ENCODE assay signal across 9 cellular contexts in the genomic region with DNA sequence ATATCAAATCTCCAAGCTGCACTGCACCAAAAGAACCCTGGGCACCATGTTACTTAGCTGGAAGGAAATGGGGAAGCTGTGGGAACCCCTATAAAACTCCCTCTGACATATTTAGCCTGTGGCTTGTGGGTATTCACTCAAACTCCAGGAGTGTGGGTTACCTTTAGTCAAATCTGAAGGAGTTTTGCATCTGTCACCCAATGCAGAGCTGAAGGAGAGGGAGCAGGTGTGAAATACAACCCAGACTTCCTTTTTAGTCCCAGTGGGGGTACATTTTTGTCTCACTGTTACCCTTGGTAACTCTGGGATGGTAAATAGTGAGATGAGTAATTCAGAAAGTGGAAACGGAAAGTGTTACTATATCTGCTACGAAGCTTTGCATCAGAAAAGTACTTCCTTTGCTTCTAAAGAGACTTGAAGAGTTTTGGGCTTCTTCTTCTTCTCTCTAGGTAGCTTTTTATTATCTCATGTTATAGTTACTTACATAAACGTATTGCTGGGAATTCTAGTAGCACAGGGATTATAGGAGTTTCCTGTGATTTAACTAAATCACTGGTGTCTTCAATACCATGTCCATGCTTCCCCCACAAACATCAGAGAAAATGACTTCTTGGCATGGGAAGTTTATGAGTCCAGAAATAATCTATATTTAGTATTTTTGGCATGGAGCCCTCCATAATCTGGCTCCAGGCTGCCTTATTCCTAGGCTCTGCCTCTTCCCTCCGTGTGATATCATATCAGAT.
A peak's percentile ranks its signal among the peaks of the same experiment; 100 is the strongest.
DNase-seq lines count a peak whose midpoint lies in the region; ATAC-seq and TF ChIP-seq lines count a peak whose summit lies in the region.
"Had no signal": no experiment of that assay in that cellular context is flagged by ENCODE, and none has a peak within 500 bp of the region (broad histone marks: within the 10 kb centered on the region; RNA-seq: fewer than 3 reads in every experiment).

No MANE protein-coding gene starts in this region.

- DNase-seq in stimulated activated CD4-positive, alpha-beta T cell treated with anti-CD3 and anti-CD28 coated beads, Interleukin-15, amount 100 ng/mL, for 24 hours = peak; percentile 40
- no peak for DNase-seq in stimulated activated CD4-positive, alpha-beta T cell treated with anti-CD3 and anti-CD28 coated beads, Interleukin-4, amount 100 ng/mL, for 1 hour
- DNase-seq in OCI-LY7 (ENCODE audit: low spot score) = peak; percentile 73
- DNase-seq in natural killer cell treated with Interleukin-12 subunit alpha and Interleukin-12 subunit beta and Interleukin-15 and Interleukin-18, amount 100 ng/mL, for 72 hours (ENCODE audit: low spot score) = peak; percentile 71
- DNase-seq in DMS 273 (lab: John Stamatoyannopoulos, UW; ENCODE audit: unreplicated experiment) = no peak
- DNase-seq in foreskin keratinocyte = no peak
- no peak for DNase-seq in HEK293T (ENCODE audit: extremely low spot score)
- DNase-seq: left cardiac atrium had no signal

- CTCF ChIA-PET in OCI-LY7 (lab: Charles Lee; ENCODE audit: unreplicated experiment) = no interaction called here
- CTCF ChIA-PET in HEK293T (lab: Yijun Ruan, JAX) = no interaction called here

- peak overlapping the region; percentile 41 for H3K4me2 ChIP-seq in OCI-LY7 (ENCODE audit: low read length)

- POLR2A ChIA-PET in OCI-LY7 (lab: Charles Lee) = interaction anchor here (0.6 to 0.9 kb wide), 4 partner anchors 13 to 1551 kb away, joined by 3 to 6 read pairs (median 3); no protein-coding TSS in a partner anchor
- POLR2A ChIA-PET in HEK293T (lab: Yijun Ruan, JAX) = no interaction called here

- no peaks in the 10 kb centered on the region for H3K27me3 Mint-ChIP-seq in natural killer cell treated with Interleukin-12 subunit alpha and Interleukin-12 subunit beta and Interleukin-15 and Interleukin-18, amount 100 ng/mL, for 72 hours

- no peaks in the 10 kb centered on the region for H4K20me1 ChIP-seq in OCI-LY7 (ENCODE audit: insufficient read depth, low read length)

- no peaks in the 10 kb centered on the region for H3K9me2 ChIP-seq in OCI-LY7 (ENCODE audit: insufficient read depth, low read length)

- peaks cover 6% of the 10 kb centered on the region for H3K9me3 Mint-ChIP-seq in natural killer cell treated with Interleukin-12 subunit alpha and Interleukin-12 subunit beta and Interleukin-15 and Interleukin-18, amount 100 ng/mL, for 72 hours

- peak overlapping the region; percentile 7 for H3K27ac ChIP-seq in OCI-LY7 (ENCODE audit: low read depth, low read length, poor library complexity, severe bottlenecking)
- no peak overlapping the region for H3K27ac ChIP-seq in foreskin keratinocyte

- no peak overlapping the region for H3K4me3 ChIP-seq in OCI-LY7 (ENCODE audit: low read depth, low read length, poor library complexity, severe bottlenecking)

- H3K4me1 ChIP-seq in OCI-LY7 (ENCODE audit: insufficient read depth, low read length, poor library complexity, severe bottlenecking) (peaks cover 30% of the 10 kb centered on the region), foreskin keratinocyte (no peaks in the 10 kb centered on the region)

- peaks cover 22% of the 10 kb centered on the region for H3K27me3 ChIP-seq in foreskin keratinocyte

- H3K27ac Mint-ChIP-seq in natural killer cell treated with Interleukin-12 subunit alpha and Interleukin-12 subunit beta and Interleukin-15 and Interleukin-18, amount 100 ng/mL, for 72 hours = peak overlapping the region; percentile 89 to 92

- intact Hi-C loops in OCI-LY7 (cut with micrococcal nuclease; ENCODE audit: unreplicated experiment) = no loop called here

- BruUV-seq in OCI-LY7 (replicated peaks; lab: Mats Ljungman, UMichigan) = no TSS peak

- H3K4me3 Mint-ChIP-seq in natural killer cell treated with Interleukin-12 subunit alpha and Interleukin-12 subunit beta and Interleukin-15 and Interleukin-18, amount 100 ng/mL, for 72 hours = peak overlapping the region; percentile 71

- no peaks in the 10 kb centered on the region for H3K79me2 ChIP-seq in OCI-LY7 (ENCODE audit: insufficient read depth, low read depth, low read length)

- ATAC-seq in HG03066 (IDR thresholded peaks at IDR 0.05; ENCODE audit: low read depth, unreplicated experiment) = peak; percentile 81
- peak; percentile 88 to 91 for ATAC-seq in natural killer cell treated with Interleukin-12 subunit alpha and Interleukin-12 subunit beta and Interleukin-15 and Interleukin-18, amount 100 ng/mL, for 72 hours
- no peak for ATAC-seq in foreskin keratinocyte

- TF ChIP-seq CTCF in OCI-LY7 (conservative IDR thresholded peaks at IDR 0.05; ENCODE audit: low read length) (no peak), foreskin keratinocyte (conservative IDR thresholded peaks at IDR 0.05) (no peak)

- no peaks in the 10 kb centered on the region for H3K9me3 ChIP-seq in OCI-LY7 (ENCODE audit: low read length)

- H2AFZ ChIP-seq in OCI-LY7 (ENCODE audit: low read length) = no peak overlapping the region

- peaks cover 38% of the 10 kb centered on the region in 2 donors for H3K4me1 Mint-ChIP-seq in natural killer cell treated with Interleukin-12 subunit alpha and Interleukin-12 subunit beta and Interleukin-15 and Interleukin-18, amount 100 ng/mL, for 72 hours (ENCODE audit: low read depth in 2 of 2)

- H3K36me3 ChIP-seq in OCI-LY7 (ENCODE audit: insufficient read depth, low read length) = no peaks in the 10 kb centered on the region

- H3K36me3 Mint-ChIP-seq in natural killer cell treated with Interleukin-12 subunit alpha and Interleukin-12 subunit beta and Interleukin-15 and Interleukin-18, amount 100 ng/mL, for 72 hours = no peaks in the 10 kb centered on the region

TF ChIP-seq in HEK293T, 16 proteins besides CTCF, POLR2A, EP300 and RAD21:
- TF ChIP-seq, protein P1, sequence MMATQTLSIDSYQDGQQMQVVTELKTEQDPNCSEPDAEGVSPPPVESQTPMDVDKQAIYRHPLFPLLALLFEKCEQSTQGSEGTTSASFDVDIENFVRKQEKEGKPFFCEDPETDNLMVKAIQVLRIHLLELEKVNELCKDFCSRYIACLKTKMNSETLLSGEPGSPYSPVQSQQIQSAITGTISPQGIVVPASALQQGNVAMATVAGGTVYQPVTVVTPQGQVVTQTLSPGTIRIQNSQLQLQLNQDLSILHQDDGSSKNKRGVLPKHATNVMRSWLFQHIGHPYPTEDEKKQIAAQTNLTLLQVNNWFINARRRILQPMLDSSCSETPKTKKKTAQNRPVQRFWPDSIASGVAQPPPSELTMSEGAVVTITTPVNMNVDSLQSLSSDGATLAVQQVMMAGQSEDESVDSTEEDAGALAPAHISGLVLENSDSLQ (IDR thresholded peaks at IDR 0.05) = no peak
TF ChIP-seq in HEK293T: peak in this region for 0.

Comparison
In these comparisons a context has a peak if more than half of its experiments do, and no peak if none do; other contexts are left out.
1. DNase-seq: peak in stimulated activated CD4-positive, alpha-beta T cell treated with anti-CD3 and anti-CD28 coated beads, Interleukin-15, amount 100 ng/mL, for 24 hours (single experiment), OCI-LY7 (single experiment) and natural killer cell treated with Interleukin-12 subunit alpha and Interleukin-12 subunit beta and Interleukin-15 and Interleukin-18, amount 100 ng/mL, for 72 hours (single experiment); none in stimulated activated CD4-positive, alpha-beta T cell treated with anti-CD3 and anti-CD28 coated beads, Interleukin-4, amount 100 ng/mL, for 1 hour (single experiment), DMS 273 (single experiment), foreskin keratinocyte (0 of 2) and HEK293T (single experiment).